Comparison of ENCODE assay signal across 8 cellular contexts in the genomic region with DNA sequence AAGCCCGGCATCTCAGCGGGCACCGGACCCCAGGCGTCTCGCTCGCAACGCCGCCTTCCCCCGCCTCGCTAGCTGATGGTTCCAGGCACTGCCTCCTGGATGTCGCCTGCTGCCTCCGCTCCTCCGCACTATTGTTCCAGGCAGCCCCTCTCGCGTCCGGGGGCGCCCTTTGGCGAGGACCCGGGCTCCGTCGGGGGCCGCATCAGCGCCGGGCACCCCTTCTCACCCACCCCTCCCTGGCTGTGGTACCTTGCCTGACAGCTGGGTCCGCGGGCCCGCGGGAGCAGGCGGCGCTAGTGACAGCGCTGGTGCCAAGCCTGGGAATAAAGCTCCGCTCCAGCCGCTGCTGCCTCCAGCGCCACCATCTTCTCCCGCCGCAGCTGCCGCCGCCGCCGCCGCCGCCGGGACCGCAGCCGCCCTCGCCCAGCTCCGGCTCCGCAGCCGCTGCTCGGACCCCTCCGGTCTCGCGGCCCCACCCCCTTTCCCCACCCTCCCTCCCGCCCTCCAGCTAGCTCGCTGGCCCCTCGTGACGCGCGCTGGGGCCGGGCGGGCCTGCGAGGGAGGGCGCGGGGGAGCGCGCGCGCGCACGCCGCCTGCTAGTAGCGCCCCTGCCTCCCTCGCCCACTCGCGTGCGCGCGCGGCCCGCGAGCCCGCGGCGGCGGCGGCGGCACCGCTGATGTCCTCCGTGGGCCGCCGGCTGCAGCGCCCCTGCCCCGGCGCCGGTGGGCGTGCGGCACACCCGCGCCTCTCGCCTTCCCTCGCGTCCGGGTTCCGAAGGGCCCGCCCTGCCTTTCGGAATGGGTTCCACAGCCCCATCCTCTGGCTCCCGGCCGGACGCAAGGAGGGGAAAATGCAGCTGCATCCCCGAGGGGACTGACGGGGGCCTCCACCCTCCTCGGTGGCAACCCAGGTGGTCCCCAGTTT. TPM values are rescaled to one million over a fixed set of nuclear protein-coding genes. Genes with fewer than 3 reads are reported as not detected.
DNase-seq lines count a peak whose midpoint lies in the region; ATAC-seq lines count a peak whose summit lies in the region.

APBA1 (minus strand) TSS at position 468 of the 924 bp plus-strand sequence.

- H3K36me3 ChIP-seq in mucosa of rectum (ENCODE audit: control insufficient read depth in 2 of 2, insufficient read depth in 2 of 2, low read length in 2 of 2) = no peaks in the 10 kb centered on the region

- ATAC-seq in HG03025 (IDR thresholded peaks at IDR 0.05; ENCODE audit: low FRiP score, unreplicated experiment) (peak; percentile 26), esophagus mucosa (peak; percentile 58)

- H3K4me1 ChIP-seq in mucosa of rectum (ENCODE audit: control insufficient read depth in 2 of 2, insufficient read depth in 2 of 2, low read length in 2 of 2) = peaks cover 13 to 18% of the 10 kb centered on the region in 2 donors

- peak within 1 kb of the TSS; percentile 54 to 78 for H3K9ac ChIP-seq in mucosa of rectum (ENCODE audit: low read depth in 1 of 2, low read length in 2 of 2)

- H3K27me3 ChIP-seq in mucosa of rectum (ENCODE audit: control insufficient read depth in 2 of 2, insufficient read depth in 2 of 2, low read length in 2 of 2) = no peaks in the 10 kb centered on the region

- DNase-seq in SHP77 (lab: John Stamatoyannopoulos, UW) = peak; percentile 5 to 42
- no peak for DNase-seq in SHP77 treated with DMSO at 0.1 percent for 48 hours (lab: John Stamatoyannopoulos, UW)
- DNase-seq in NCI-H345 (lab: John Stamatoyannopoulos, UW) = peak; percentile 80
- peak; percentile 40 for DNase-seq in activated T-cell treated with anti-CD3 and anti-CD28 coated beads for 48 hours (ENCODE audit: low read depth)
- DNase-seq in stimulated activated naive CD4-positive, alpha-beta T cell (lab: John Stamatoyannopoulos, UW) = peak; percentile 48 to 80 (median 64)

- H3K27ac ChIP-seq in mucosa of rectum (ENCODE audit: low read depth in 2 of 2, low read length in 2 of 2) = peak within 1 kb of the TSS; percentile 74

- H3K9me3 ChIP-seq in mucosa of rectum (ENCODE audit: control insufficient read depth in 2 of 2, low read length in 2 of 2) = no peaks in the 10 kb centered on the region

- peak within 1 kb of the TSS; percentile 74 to 79 for H3K4me3 ChIP-seq in mucosa of rectum (ENCODE audit: low read length in 2 of 2)

RNA-seq across cellular contexts. Expression of gene APBA1, which starts in this region (rescaled TPM):
- 0.76 TPM for total RNA-seq in esophagus mucosa

Comparison
In these comparisons a context has a peak if more than half of its experiments do, and no peak if none do; other contexts are left out.
1. Peak in ATAC-seq in esophagus mucosa; RNA of the gene not detected or under 1 TPM.